ENCODE assay signal across 26 cellular contexts in the genomic region with DNA sequence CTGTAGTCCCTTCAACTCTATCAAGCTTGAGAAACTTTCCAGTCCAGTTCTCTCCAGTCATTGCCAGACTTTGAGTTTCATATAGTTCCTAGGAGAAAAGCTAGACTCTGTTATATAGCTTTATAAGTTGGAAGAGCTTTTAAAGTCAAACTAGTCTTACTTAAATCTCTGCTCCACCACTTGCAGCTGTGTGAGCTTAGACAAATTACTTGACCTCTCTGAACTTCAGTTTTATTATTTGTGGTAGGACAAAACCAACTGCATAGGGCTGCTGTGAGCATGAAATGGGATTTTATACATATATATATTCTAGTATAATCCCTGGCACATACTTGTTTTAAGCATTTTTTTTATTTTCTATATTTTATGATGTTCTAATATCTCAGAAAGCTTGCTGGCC.
"Had no signal": no experiment of that assay in that cellular context is flagged by ENCODE, and none has a peak within 500 bp of the region (broad histone marks: within the 10 kb centered on the region; RNA-seq: fewer than 3 reads in every experiment).

No MANE protein-coding gene starts in this region.

- H3K4me1 ChIP-seq: SJCRH30 had no signal

- H2AFZ ChIP-seq: PC-9 had no signal

- H3K36me3 ChIP-seq: MG63, SJCRH30 had no signal

- H3K4me3 ChIP-seq: MG63, PC-9, SJCRH30, SK-N-MC had no signal

- FAIRE-seq: RCC 7860 had no signal

- ATAC-seq: Panc1, Right ventricle myocardium inferior, SK-N-SH treated with all-trans-retinoic acid at 6 μM for 48 hours had no signal

- H3K27ac ChIP-seq: PC-9, RWPE1, SJCRH30, SK-N-MC had no signal

- H3K27me3 ChIP-seq: MG63, SJCRH30 had no signal

- H3K9me3 ChIP-seq: MG63, SJCRH30 had no signal

- H3K4me2 ChIP-seq: PC-9 had no signal

- DNase-seq: MG63, NCI-H1048, NCI-H1105 treated with DMSO at 0.1 percent for 48 hours, NCI-H1417 treated with DMSO at 0.1 percent for 48 hours, NCI-H1436 treated with DMSO at 0.1 percent for 48 hours, NCI-H1694 treated with DMSO at 0.1 percent for 48 hours, NCI-H187 treated with DMSO at 0.1 percent for 48 hours, NCI-H2029, NCI-H2171 treated with DMSO at 0.1 percent for 48 hours, NCI-H2227 treated with DMSO at 0.1 percent for 48 hours, NCI-H345, NCI-H446, NCI-H510A treated with DMSO at 0.1 percent for 48 hours, NCI-H524 treated with DMSO at 0.1 percent for 48 hours, NCI-H526 treated with DMSO at 0.1 percent for 48 hours, NCI-H774, SHP77, SIG-M5, SJCRH30 had no signal
